In the genomic region with DNA sequence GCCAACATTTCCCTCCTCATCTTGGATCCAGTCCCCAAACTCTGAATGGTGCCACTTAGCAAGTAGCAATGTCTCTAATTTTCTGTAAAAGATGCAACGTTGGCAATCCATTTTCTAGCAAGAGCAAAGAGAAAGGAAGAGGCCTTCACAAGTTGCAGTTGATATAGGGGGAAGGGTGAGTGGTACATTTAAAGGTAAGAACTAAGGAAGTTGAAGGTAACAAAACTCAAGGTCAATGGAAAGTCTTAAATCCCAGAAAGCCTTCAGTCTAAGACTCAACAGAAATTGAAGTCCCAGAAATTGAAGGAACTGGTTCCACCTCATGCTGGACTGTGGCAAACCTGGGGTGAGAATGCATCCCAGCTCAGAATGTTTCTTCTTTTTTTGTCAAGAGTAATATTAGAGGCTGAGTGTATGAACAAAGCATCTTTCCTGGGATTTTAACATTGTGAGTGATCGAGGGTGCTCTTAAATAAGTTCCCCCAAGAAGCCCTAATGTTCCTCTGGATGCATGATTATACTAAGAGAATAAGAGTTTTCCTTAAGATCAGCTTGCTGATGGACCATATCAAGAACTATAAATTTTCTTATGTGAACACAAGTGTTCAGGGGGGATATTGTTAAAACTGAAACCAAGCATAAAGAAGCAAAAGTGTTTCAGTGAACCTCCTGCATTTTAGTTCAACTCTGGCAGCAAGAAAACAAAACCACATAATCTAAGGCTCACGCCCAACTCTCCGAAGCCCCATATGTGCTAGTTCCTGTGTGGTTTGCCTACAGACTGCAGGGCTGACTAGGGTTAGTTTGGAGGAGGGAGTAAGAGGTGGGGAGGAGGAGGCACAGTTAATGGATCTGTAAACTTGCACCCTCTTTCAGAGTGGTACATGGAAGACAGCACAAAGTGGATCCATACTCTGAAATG, we compare ENCODE assay signal across 9 cellular contexts. TPM values are rescaled to one million over a fixed set of nuclear protein-coding genes. Genes with fewer than 3 reads are reported as not detected.
DNase-seq lines count a peak whose midpoint lies in the region; ATAC-seq and TF ChIP-seq lines count a peak whose summit lies in the region.
"Had no signal": no experiment of that assay in that cellular context is flagged by ENCODE, and none has a peak within 500 bp of the region (broad histone marks: within the 10 kb centered on the region; RNA-seq: fewer than 3 reads in every experiment).

GRAP2 (plus strand) TSS at position 779 of the 922 bp plus-strand sequence. CDS start 46,023 bp downstream, outside the sequence.

- POLR2A ChIA-PET in HEK293T (lab: Yijun Ruan, JAX), result no interaction called here

- CTCF ChIA-PET in HEK293T (lab: Yijun Ruan, JAX), result no interaction called here

- peak; percentile 52 for ATAC-seq in GM19372 (IDR thresholded peaks at IDR 0.05; ENCODE audit: low read depth, unreplicated experiment)

- DNase-seq in Kasumi-1 (lab: John Stamatoyannopoulos, UW) (peak; percentile 70 to 73), activated T-cell treated with anti-CD3 and anti-CD28 coated beads for 4 hours (peak; percentile 50), mesenteric fat pad (ENCODE audit: low spot score) (no peak), amniotic stem cell (lab: John Stamatoyannopoulos, UW) (no peak), SW 1271 (lab: John Stamatoyannopoulos, UW) (no peak), HEK293T (ENCODE audit: extremely low spot score) (no peak)
- DNase-seq in stimulated activated CD8-positive, alpha-beta memory T cell treated with anti-CD3 and anti-CD28 coated beads, Interleukin-12 subunit alpha, Interleukin-12 subunit beta, amount 100 ng/mL, for 4 hours (ENCODE audit: low read depth), result peak; percentile 44
- DNase-seq: IMR-90 had no signal

TF ChIP-seq in HEK293T, 16 proteins besides CTCF, POLR2A, EP300 and RAD21:
- no peak for TF ChIP-seq HDGF (IDR thresholded peaks at IDR 0.05; ENCODE audit: borderline replicate concordance)
- no peak for TF ChIP-seq FOXM1 (IDR thresholded peaks at IDR 0.05; ENCODE audit: borderline replicate concordance)
- TF ChIP-seq SUZ12 (IDR thresholded peaks at IDR 0.05), result no peak
- TF ChIP-seq NFRKB (IDR thresholded peaks at IDR 0.05), result no peak
- TF ChIP-seq SP1 (IDR thresholded peaks at IDR 0.05), result no peak
- TF ChIP-seq LEF1 (IDR thresholded peaks at IDR 0.05; ENCODE audit: borderline replicate concordance), result no peak
- TF ChIP-seq FOXA1 (IDR thresholded peaks at IDR 0.05), result no peak
- no peak for TF ChIP-seq TARDBP (IDR thresholded peaks at IDR 0.05)
- TF ChIP-seq PKNOX1 (IDR thresholded peaks at IDR 0.05), result no peak
- TF ChIP-seq FOXK2 (IDR thresholded peaks at IDR 0.05), result no peak
- TF ChIP-seq BHLHE40 (IDR thresholded peaks at IDR 0.05; ENCODE audit: borderline replicate concordance), result no peak
- TF ChIP-seq ELF4 (IDR thresholded peaks at IDR 0.05), result no peak
- TF ChIP-seq ARNT (IDR thresholded peaks at IDR 0.05), result no peak
- TF ChIP-seq ZNF384 (IDR thresholded peaks at IDR 0.05), result no peak
- TF ChIP-seq CTBP1 (IDR thresholded peaks at IDR 0.05; ENCODE audit: borderline replicate concordance), result no peak
- TF ChIP-seq L3MBTL2 (conservative IDR thresholded peaks at IDR 0.05), result no peak

RNA-seq across cellular contexts. Expression of gene GRAP2, which starts in this region (rescaled TPM):
- 1.3 TPM for total RNA-seq in mesenteric fat pad
- total RNA-seq: IMR-90 had no signal

Comparison
In these comparisons a context has a peak if more than half of its experiments do, and no peak if none do; other contexts are left out.
1. DNase-seq: peak in Kasumi-1 (2 of 2), activated T-cell treated with anti-CD3 and anti-CD28 coated beads for 4 hours (single experiment) and stimulated activated CD8-positive, alpha-beta memory T cell treated with anti-CD3 and anti-CD28 coated beads, Interleukin-12 subunit alpha, Interleukin-12 subunit beta, amount 100 ng/mL, for 4 hours (single experiment); none in mesenteric fat pad (single experiment), amniotic stem cell (single experiment), SW 1271 (0 of 2) and HEK293T (single experiment).